Comparison of ENCODE assay signal across 1 cellular context in the genomic region with DNA sequence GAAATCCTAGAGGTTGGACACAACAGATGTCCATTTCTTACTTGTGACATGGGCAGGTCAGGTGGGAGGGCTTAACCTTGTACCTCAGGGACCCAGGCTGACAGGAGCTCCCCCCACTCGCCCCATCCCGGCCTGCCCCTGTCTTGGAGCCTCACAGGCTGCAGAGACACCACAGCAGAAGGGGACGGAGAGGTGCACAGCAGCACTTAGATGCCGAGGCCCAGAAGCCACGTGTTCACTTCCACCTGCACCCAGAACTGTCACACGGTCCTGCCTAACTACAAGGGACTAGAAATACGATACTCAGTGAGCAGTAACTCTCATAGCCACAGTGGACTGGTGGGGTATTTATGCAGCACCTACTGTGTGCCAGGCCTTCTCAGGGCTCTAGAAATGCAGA.
TF ChIP-seq lines count a peak whose summit lies in the region.

No MANE protein-coding gene starts in this region.

TF ChIP-seq in HEK293, 187 proteins besides CTCF, POLR2A, EP300 and RAD21 (continued from another document):
- TF ChIP-seq, protein P1, sequence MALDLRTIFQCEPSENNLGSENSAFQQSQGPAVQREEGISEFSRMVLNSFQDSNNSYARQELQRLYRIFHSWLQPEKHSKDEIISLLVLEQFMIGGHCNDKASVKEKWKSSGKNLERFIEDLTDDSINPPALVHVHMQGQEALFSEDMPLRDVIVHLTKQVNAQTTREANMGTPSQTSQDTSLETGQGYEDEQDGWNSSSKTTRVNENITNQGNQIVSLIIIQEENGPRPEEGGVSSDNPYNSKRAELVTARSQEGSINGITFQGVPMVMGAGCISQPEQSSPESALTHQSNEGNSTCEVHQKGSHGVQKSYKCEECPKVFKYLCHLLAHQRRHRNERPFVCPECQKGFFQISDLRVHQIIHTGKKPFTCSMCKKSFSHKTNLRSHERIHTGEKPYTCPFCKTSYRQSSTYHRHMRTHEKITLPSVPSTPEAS (tag by site-specific recombination; IDR thresholded peaks at IDR 0.05) = no peak
- TF ChIP-seq, protein P2, sequence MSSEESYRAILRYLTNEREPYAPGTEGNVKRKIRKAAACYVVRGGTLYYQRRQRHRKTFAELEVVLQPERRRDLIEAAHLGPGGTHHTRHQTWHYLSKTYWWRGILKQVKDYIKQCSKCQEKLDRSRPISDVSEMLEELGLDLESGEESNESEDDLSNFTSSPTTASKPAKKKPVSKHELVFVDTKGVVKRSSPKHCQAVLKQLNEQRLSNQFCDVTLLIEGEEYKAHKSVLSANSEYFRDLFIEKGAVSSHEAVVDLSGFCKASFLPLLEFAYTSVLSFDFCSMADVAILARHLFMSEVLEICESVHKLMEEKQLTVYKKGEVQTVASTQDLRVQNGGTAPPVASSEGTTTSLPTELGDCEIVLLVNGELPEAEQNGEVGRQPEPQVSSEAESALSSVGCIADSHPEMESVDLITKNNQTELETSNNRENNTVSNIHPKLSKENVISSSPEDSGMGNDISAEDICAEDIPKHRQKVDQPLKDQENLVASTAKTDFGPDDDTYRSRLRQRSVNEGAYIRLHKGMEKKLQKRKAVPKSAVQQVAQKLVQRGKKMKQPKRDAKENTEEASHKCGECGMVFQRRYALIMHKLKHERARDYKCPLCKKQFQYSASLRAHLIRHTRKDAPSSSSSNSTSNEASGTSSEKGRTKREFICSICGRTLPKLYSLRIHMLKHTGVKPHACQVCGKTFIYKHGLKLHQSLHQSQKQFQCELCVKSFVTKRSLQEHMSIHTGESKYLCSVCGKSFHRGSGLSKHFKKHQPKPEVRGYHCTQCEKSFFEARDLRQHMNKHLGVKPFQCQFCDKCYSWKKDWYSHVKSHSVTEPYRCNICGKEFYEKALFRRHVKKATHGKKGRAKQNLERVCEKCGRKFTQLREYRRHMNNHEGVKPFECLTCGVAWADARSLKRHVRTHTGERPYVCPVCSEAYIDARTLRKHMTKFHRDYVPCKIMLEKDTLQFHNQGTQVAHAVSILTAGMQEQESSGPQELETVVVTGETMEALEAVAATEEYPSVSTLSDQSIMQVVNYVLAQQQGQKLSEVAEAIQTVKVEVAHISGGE (tag by site-specific recombination; conservative IDR thresholded peaks at IDR 0.05; ENCODE audit: low read depth) = no peak
- TF ChIP-seq ZNF660 (tag by site-specific recombination; IDR thresholded peaks at IDR 0.05) (no peak), ZNF670 (tag by site-specific recombination; IDR thresholded peaks at IDR 0.05; ENCODE audit: low read depth) (no peak), WT1 (tag by site-specific recombination; IDR thresholded peaks at IDR 0.05) (no peak)
